In the genomic region with DNA sequence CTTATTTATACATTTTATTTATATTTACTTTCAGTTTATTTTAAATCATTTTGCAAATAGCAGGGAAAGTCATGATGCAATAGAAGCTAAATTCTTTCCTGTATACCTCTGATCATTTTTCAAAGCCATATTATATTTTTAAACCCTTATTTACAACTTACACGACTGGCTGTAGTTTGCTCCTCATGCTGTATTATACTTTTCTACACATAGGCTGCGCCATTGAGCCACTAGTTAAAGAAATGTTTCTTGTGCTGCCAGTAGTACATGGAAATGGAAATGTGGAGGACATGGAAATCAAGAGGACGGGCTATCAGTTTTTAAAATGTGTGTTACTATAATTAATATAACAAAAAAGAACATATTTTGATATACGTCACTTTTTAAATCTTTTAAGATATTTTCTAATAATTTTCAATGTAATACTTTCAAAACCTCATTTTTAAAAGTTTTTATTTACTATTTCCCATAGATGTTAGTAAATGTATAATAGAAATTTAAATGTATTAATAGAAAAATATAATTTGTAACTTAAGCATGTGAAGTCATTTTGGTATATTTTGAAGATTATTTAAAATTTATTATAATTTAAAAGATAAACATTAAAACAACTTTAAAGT, we compare ENCODE assay signal across 8 cellular contexts.
DNase-seq lines count a peak whose midpoint lies in the region; ATAC-seq and TF ChIP-seq lines count a peak whose summit lies in the region.

No MANE protein-coding gene starts in this region.

- no peaks in the 10 kb centered on the region for H3K36me3 ChIP-seq in iPS DF 6.9 (ENCODE audit: control insufficient read depth, insufficient read depth, low read length)

- TF ChIP-seq CTCF in astrocyte of the spinal cord (IDR thresholded peaks at IDR 0.05; ENCODE audit: low read depth, low read length): peak; percentile 71

- no peak overlapping the region for H3K4me3 ChIP-seq in astrocyte of the spinal cord (ENCODE audit: low read depth, low read length)
- no peak overlapping the region for H3K4me3 ChIP-seq in iPS DF 6.9 (ENCODE audit: low read length)

- no peaks in the 10 kb centered on the region for H3K27me3 ChIP-seq in iPS DF 6.9 (ENCODE audit: control insufficient read depth, insufficient read depth, low read length)

- no peaks in the 10 kb centered on the region for H3K9me3 ChIP-seq in iPS DF 6.9 (ENCODE audit: control insufficient read depth, insufficient read depth, low read length)

- peak; percentile 5 for DNase-seq in DMS 273 treated with DMSO at 0.1 percent for 48 hours (lab: John Stamatoyannopoulos, UW)
- DNase-seq in NCI-H510A treated with DMSO at 0.1 percent for 48 hours (lab: John Stamatoyannopoulos, UW): peak; percentile 88
- DNase-seq in astrocyte of the spinal cord (ENCODE audit: low read depth, low spot score): peak; percentile 84
- DNase-seq in iPS DF 6.9 (ENCODE audit: low read depth, low spot score): peak; percentile 50
- DNase-seq in superior temporal gyrus (ENCODE audit: extremely low spot score): peak; percentile 84

- no peak overlapping the region for H3K27ac ChIP-seq in iPS DF 6.9 (ENCODE audit: low read length)

- no CpG with 5 or more reads among the region's 4 CpGs for WGBS in iPS DF 6.9 (ENCODE audit: insufficient coverage, insufficient read length)

- ATAC-seq in HG02798 (IDR thresholded peaks at IDR 0.05; ENCODE audit: poor library complexity, unreplicated experiment) (peak; percentile 39), HG03571 (IDR thresholded peaks at IDR 0.05; ENCODE audit: unreplicated experiment) (no peak), GM18870 (IDR thresholded peaks at IDR 0.05; ENCODE audit: unreplicated experiment) (no peak)

- H3K4me1 ChIP-seq in iPS DF 6.9 (ENCODE audit: control insufficient read depth, insufficient read depth, low read length): no peaks in the 10 kb centered on the region

- in situ Hi-C loops in astrocyte of the spinal cord (cut with HindIII; ENCODE audit: low sequenced_read_pairs): no loop called here

Comparison
In these comparisons a context has a peak if more than half of its experiments do, and no peak if none do; other contexts are left out.
1. DNase-seq: peak in every context shown above with its lines; median percentile 88 in NCI-H510A treated with DMSO at 0.1 percent for 48 hours; 84 in astrocyte of the spinal cord; 84 in superior temporal gyrus; 50 in iPS DF 6.9; 5 in DMS 273 treated with DMSO at 0.1 percent for 48 hours.